Comparison of ENCODE assay signal across 1 cellular context in genomic region chr5:83025690-83026472, GRCh38.
TF ChIP-seq lines count a peak whose summit lies in the region.

No MANE protein-coding gene starts in this region.

TF ChIP-seq in H1, 55 proteins besides CTCF, POLR2A, EP300 and RAD21:
- peak; percentile 2 for TF ChIP-seq ASH2L (IDR thresholded peaks at IDR 0.05; ENCODE audit: low read length)
- no peak for TF ChIP-seq CHD7 (IDR thresholded peaks at IDR 0.05; ENCODE audit: insufficient replicate concordance, low read length)
TF ChIP-seq in H1: peak in this region for 1.
